ENCODE assay signal across 23 cellular contexts in the genomic region with DNA sequence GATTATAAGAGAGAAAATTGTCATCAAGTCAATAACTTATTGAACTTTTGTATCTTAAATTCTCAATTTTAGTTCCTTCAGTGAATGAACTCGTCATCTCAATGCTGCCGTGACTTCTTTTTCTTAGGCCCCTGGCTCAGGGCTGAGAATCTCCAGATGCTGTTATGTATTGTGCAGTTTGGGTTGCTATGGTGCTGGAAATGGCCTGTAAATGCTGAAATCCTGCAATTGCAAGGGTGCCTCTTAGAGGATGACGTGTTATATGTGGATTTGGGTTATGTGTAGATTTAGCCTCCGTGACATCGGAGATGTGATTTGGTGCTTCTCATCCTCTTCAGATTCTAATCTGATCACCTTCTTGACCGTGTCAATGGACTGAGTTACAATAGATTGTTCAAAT. TPM values are rescaled to one million over a fixed set of nuclear protein-coding genes. Genes with fewer than 3 reads are reported as not detected.
DNase-seq lines count a peak whose midpoint lies in the region; ATAC-seq and TF ChIP-seq lines count a peak whose summit lies in the region.
"Had no signal": no experiment of that assay in that cellular context is flagged by ENCODE, and none has a peak within 500 bp of the region (broad histone marks: within the 10 kb centered on the region; RNA-seq: fewer than 3 reads in every experiment).

No MANE protein-coding gene starts in this region.

- peak overlapping the region; percentile 31 for H3K27ac Mint-ChIP-seq in nephron progenitor cell
- H3K27ac Mint-ChIP-seq: activated CD8-positive, alpha-beta memory T cell treated with anti-CD3 and anti-CD28 coated beads, Interleukin-2, amount 10 ng/mL, durations not matched to agents 7 days and 5 days; activated T-cell treated with anti-CD3 and anti-CD28 coated beads, Interleukin-2, amount 50 U/mL, for 72 hours; CD4-positive, CD25-positive, alpha-beta regulatory T cell; progenitor cell of endocrine pancreas; stimulated activated naive B cell treated with anti-CD40 and anti-IgM and Interleukin-4, amounts not matched to agents 10 μg/mL and 1 μg/mL and 100 μg/mL, for 72 hours had no signal

- TF ChIP-seq CTCF in nephron progenitor cell (IDR thresholded peaks at IDR 0.05): no peak

- no peaks in the 10 kb centered on the region for H3K36me3 Mint-ChIP-seq in nephron progenitor cell (ENCODE audit: low read depth)
- H3K36me3 Mint-ChIP-seq: activated CD8-positive, alpha-beta memory T cell treated with anti-CD3 and anti-CD28 coated beads, Interleukin-2, amount 10 ng/mL, durations not matched to agents 7 days and 5 days; CD4-positive, CD25-positive, alpha-beta regulatory T cell; stimulated activated naive B cell treated with anti-CD40 and anti-IgM and Interleukin-4, amounts not matched to agents 10 μg/mL and 1 μg/mL and 100 μg/mL, for 72 hours had no signal

- DNase-seq in Ammon's horn (ENCODE audit: low spot score): peak; percentile 51
- peak; percentile 18 for DNase-seq in M059J (ENCODE audit: low read depth)
- DNase-seq in fibroblast of gingiva (ENCODE audit: low read depth): peak; percentile 50
- no peak for DNase-seq in nephron progenitor cell
- no peak for DNase-seq in RPMI8226
- no peak for DNase-seq in HK-2 (ENCODE audit: unreplicated experiment)
- DNase-seq: activated CD8-positive, alpha-beta memory T cell treated with anti-CD3 and anti-CD28 coated beads, Interleukin-2, amount 10 ng/mL, durations not matched to agents 7 days and 5 days; activated naive CD4-positive, alpha-beta T cell; activated T-cell treated with anti-CD3 and anti-CD28 coated beads, Interleukin-2, amount 50 U/mL, for 72 hours; CD4-positive, CD25-positive, alpha-beta regulatory T cell; effector CD8-positive, alpha-beta T cell; Karpas-422; left cardiac atrium; NCI-H2171; NCI-H510A; SHP77; stimulated activated CD4-positive, alpha-beta T cell treated with anti-CD3 and anti-CD28 coated beads, Interleukin-15, amount 100 ng/mL, for 24 hours; stimulated activated naive B cell treated with anti-CD40 and anti-IgM and Interleukin-4, amounts not matched to agents 10 μg/mL and 1 μg/mL and 100 μg/mL, for 72 hours; testis; uterus had no signal

- no peak overlapping the region for H3K4me3 Mint-ChIP-seq in nephron progenitor cell
- H3K4me3 Mint-ChIP-seq: activated CD8-positive, alpha-beta memory T cell treated with anti-CD3 and anti-CD28 coated beads, Interleukin-2, amount 10 ng/mL, durations not matched to agents 7 days and 5 days; activated T-cell treated with anti-CD3 and anti-CD28 coated beads, Interleukin-2, amount 50 U/mL, for 72 hours; CD4-positive, CD25-positive, alpha-beta regulatory T cell; stimulated activated naive B cell treated with anti-CD40 and anti-IgM and Interleukin-4, amounts not matched to agents 10 μg/mL and 1 μg/mL and 100 μg/mL, for 72 hours had no signal

- peaks cover 4% of the 10 kb centered on the region for H3K9me3 Mint-ChIP-seq in nephron progenitor cell

- H3K27me3 Mint-ChIP-seq in nephron progenitor cell (ENCODE audit: low read depth, poor library complexity): peaks cover 4% of the 10 kb centered on the region
- H3K27me3 Mint-ChIP-seq: activated CD8-positive, alpha-beta memory T cell treated with anti-CD3 and anti-CD28 coated beads, Interleukin-2, amount 10 ng/mL, durations not matched to agents 7 days and 5 days; progenitor cell of endocrine pancreas; stimulated activated naive B cell treated with anti-CD40 and anti-IgM and Interleukin-4, amounts not matched to agents 10 μg/mL and 1 μg/mL and 100 μg/mL, for 72 hours had no signal

- ATAC-seq in HG02623 (IDR thresholded peaks at IDR 0.05; ENCODE audit: unreplicated experiment): no peak
- ATAC-seq in HG03025 (IDR thresholded peaks at IDR 0.05; ENCODE audit: low FRiP score, unreplicated experiment): no peak
- ATAC-seq: activated CD8-positive, alpha-beta memory T cell treated with anti-CD3 and anti-CD28 coated beads, Interleukin-2, amount 10 ng/mL, durations not matched to agents 7 days and 5 days; activated T-cell treated with anti-CD3 and anti-CD28 coated beads, Interleukin-2, amount 50 U/mL, for 72 hours; left cardiac atrium; stimulated activated naive B cell treated with anti-CD40 and anti-IgM and Interleukin-4, amounts not matched to agents 10 μg/mL and 1 μg/mL and 100 μg/mL, for 72 hours had no signal

- H3K4me1 Mint-ChIP-seq in nephron progenitor cell: peaks cover 18% of the 10 kb centered on the region
- H3K4me1 Mint-ChIP-seq: activated CD8-positive, alpha-beta memory T cell treated with anti-CD3 and anti-CD28 coated beads, Interleukin-2, amount 10 ng/mL, durations not matched to agents 7 days and 5 days; CD4-positive, CD25-positive, alpha-beta regulatory T cell had no signal

RNA-seq across cellular contexts. Expression of a gene that starts 55.7 kb away (rescaled TPM):
- total RNA-seq in M059J (2014; rRNA removed; shearing (Covaris generic)): 14.2 and 17.1 TPM in 2 replicates

Comparison
In these comparisons a context has a peak if more than half of its experiments do, and no peak if none do; other contexts are left out.
1. DNase-seq: peak in Ammon's horn (single experiment), M059J (single experiment) and fibroblast of gingiva (single experiment); none in nephron progenitor cell (single experiment), RPMI8226 (single experiment) and HK-2 (single experiment).